Comparison of ENCODE assay signal across 8 cellular contexts in genomic region chrX:24498975-24499374, GRCh38. TPM values are rescaled to one million over a fixed set of nuclear protein-coding genes. Genes with fewer than 3 reads are reported as not detected.
DNase-seq lines count a peak whose midpoint lies in the region; ATAC-seq lines count a peak whose summit lies in the region.

No MANE protein-coding gene starts in this region.

- no peak overlapping the region for H3K4ac ChIP-seq in mesenchymal stem cell (ENCODE audit: low read depth in 1 of 2, low read length in 2 of 2)

- H3K4me3 ChIP-seq in Karpas-422 (ENCODE audit: low read length) (no peak overlapping the region), mesenchymal stem cell (ENCODE audit: insufficient read depth in 1 of 2, low read depth in 1 of 2, low read length in 2 of 2) (no peak overlapping the region)

- no peak overlapping the region for H4K91ac ChIP-seq in mesenchymal stem cell (ENCODE audit: low read length)

- H3K36me3 ChIP-seq in Karpas-422 (ENCODE audit: insufficient read depth, low read length) (no peaks in the 10 kb centered on the region), mesenchymal stem cell (ENCODE audit: control insufficient read depth in 1 of 2, insufficient read depth in 2 of 2, low read depth in 1 of 2, low read length in 2 of 2) (no peaks in the 10 kb centered on the region)

- peak; percentile 18 for ATAC-seq in left ventricle myocardium superior
- no peak for ATAC-seq in left cardiac atrium
- ATAC-seq in HG03108 (IDR thresholded peaks at IDR 0.05; ENCODE audit: unreplicated experiment): no peak
- ATAC-seq in GM21423 (IDR thresholded peaks at IDR 0.05; ENCODE audit: unreplicated experiment): no peak

- H2AFZ ChIP-seq in Karpas-422 (ENCODE audit: low read length) (no peak overlapping the region), mesenchymal stem cell (ENCODE audit: low read depth, low read length) (no peak overlapping the region)

- no peak overlapping the region for H3K18ac ChIP-seq in mesenchymal stem cell (ENCODE audit: low read depth in 1 of 2, low read length in 2 of 2)

- H4K8ac ChIP-seq in mesenchymal stem cell (ENCODE audit: low read length): no peak overlapping the region

- no peak overlapping the region for H2BK12ac ChIP-seq in mesenchymal stem cell (ENCODE audit: low read length in 2 of 2)

- 100% methylated on average over 1 of the region's 2 CpGs for WGBS in mesenchymal stem cell

- no peaks in the 10 kb centered on the region for H3K79me1 ChIP-seq in mesenchymal stem cell (replicated peaks; ENCODE audit: low read length, poor library complexity, severe bottlenecking)

- H3K14ac ChIP-seq in mesenchymal stem cell (ENCODE audit: low read length in 2 of 2): no peak overlapping the region

- H3K4me1 ChIP-seq in Karpas-422 (ENCODE audit: low read length) (no peaks in the 10 kb centered on the region), mesenchymal stem cell (ENCODE audit: control insufficient read depth, insufficient read depth, low read depth, low read length) (peaks cover 1% of the 10 kb centered on the region)

- no peaks in the 10 kb centered on the region for H3K79me2 ChIP-seq in Karpas-422 (ENCODE audit: low read length)

- H3K9me2 ChIP-seq in Karpas-422 (replicated peaks; ENCODE audit: insufficient read depth, low read length): no peaks in the 10 kb centered on the region

- H3K27ac ChIP-seq in Karpas-422 (ENCODE audit: low read length) (no peak overlapping the region), mesenchymal stem cell (ENCODE audit: low read length, poor library complexity, severe bottlenecking) (no peak overlapping the region)

- no peak overlapping the region for H2BK15ac ChIP-seq in mesenchymal stem cell (ENCODE audit: low read depth, poor library complexity, severe bottlenecking)

- no peak overlapping the region for H3K23ac ChIP-seq in mesenchymal stem cell (ENCODE audit: low read length in 2 of 2)

- H3K4me2 ChIP-seq in Karpas-422 (ENCODE audit: low read depth, low read length, poor library complexity, severe bottlenecking) (no peak overlapping the region), mesenchymal stem cell (ENCODE audit: low read length, poor library complexity, severe bottlenecking) (no peak overlapping the region)

- no peak overlapping the region for H2BK120ac ChIP-seq in mesenchymal stem cell (ENCODE audit: low read depth, low read length)

- no peaks in the 10 kb centered on the region for H3K9me3 ChIP-seq in Karpas-422 (ENCODE audit: low read length)
- no peaks in the 10 kb centered on the region for H3K9me3 ChIP-seq in mesenchymal stem cell (ENCODE audit: control insufficient read depth, low read length)

- no peak overlapping the region for H2AK5ac ChIP-seq in mesenchymal stem cell (ENCODE audit: low read length, severe bottlenecking)

- no peaks in the 10 kb centered on the region for H3K27me3 ChIP-seq in Karpas-422 (ENCODE audit: low read length)
- peaks cover 0 to 15% of the 10 kb centered on the region in 2 experiments for H3K27me3 ChIP-seq in mesenchymal stem cell (ENCODE audit: control insufficient read depth in 1 of 2, insufficient read depth in 1 of 2, low read length in 2 of 2)

- no peak overlapping the region for H2BK5ac ChIP-seq in mesenchymal stem cell (ENCODE audit: low read depth, low read length, poor library complexity, severe bottlenecking)

- DNase-seq in left ventricle myocardium superior: no peak
- no peak for DNase-seq in left cardiac atrium
- peak; percentile 66 for DNase-seq in Karpas-422
- DNase-seq in astrocyte of the hippocampus (ENCODE audit: low read depth, low spot score): peak; percentile 26
- peak; percentile 7 for DNase-seq in mesenchymal stem cell
- DNase-seq in activated CD4-positive, alpha-beta T cell treated with anti-CD3 and anti-CD28 coated beads, Interleukin-2, amount 50 U/mL, for 1 hour: no peak

- H4K20me1 ChIP-seq in Karpas-422 (ENCODE audit: insufficient read depth, low read depth, low read length): no peaks in the 10 kb centered on the region

- H3K9ac ChIP-seq in Karpas-422 (ENCODE audit: low read length) (no peak overlapping the region), mesenchymal stem cell (ENCODE audit: low read length) (no peak overlapping the region)

- intact Hi-C loops in left ventricle myocardium superior (cut with micrococcal nuclease) (no loop called here), left cardiac atrium (cut with DNase I) (loop anchor here in 1 of 2 donors (1.0 kb wide), 1 partner anchor 104 kb away; no protein-coding TSS in a partner anchor)

RNA-seq across cellular contexts. Expression of gene PDK3, which starts 33.9 kb away (rescaled TPM):
- total RNA-seq in left ventricle myocardium superior (7.9 TPM), left cardiac atrium (10 to 100 TPM; 16.3 to 20.5 TPM)
- 13.8 and 20.1 TPM in 2 replicates for total RNA-seq in Karpas-422 (2014; rRNA removed; shearing (Covaris generic); ENCODE audit: low replicate concordance)
- 2.3 TPM for polyA plus RNA-seq in mesenchymal stem cell (2013, experiment 1 of 2)
- polyA plus RNA-seq in mesenchymal stem cell (2013, experiment 2 of 2): 2.1 TPM

Comparison
In these comparisons a context has a peak if more than half of its experiments do, and no peak if none do; other contexts are left out.
1. DNase-seq: peak in Karpas-422 (single experiment), astrocyte of the hippocampus (single experiment) and mesenchymal stem cell (single experiment); none in left ventricle myocardium superior (single experiment), left cardiac atrium (single experiment) and activated CD4-positive, alpha-beta T cell treated with anti-CD3 and anti-CD28 coated beads, Interleukin-2, amount 50 U/mL, for 1 hour (single experiment).